Comparison of ENCODE assay signal across 1 cellular context in the genomic region with DNA sequence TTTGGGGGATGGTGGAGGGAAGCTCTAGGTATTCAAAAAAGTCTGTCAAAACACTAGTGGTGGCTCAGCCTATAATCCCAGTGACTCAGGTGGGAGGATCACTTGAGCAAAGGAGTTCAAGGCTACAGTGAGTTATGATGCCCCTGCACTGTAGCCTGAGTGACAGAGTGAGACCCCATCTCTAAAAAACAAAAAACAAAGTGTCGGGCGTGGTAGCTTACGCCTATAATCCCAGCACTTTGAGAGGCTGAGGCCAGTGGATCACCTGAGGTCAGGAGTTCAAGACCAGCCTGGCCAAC.
TF ChIP-seq lines count a peak whose summit lies in the region.

No MANE protein-coding gene starts in this region.

TF ChIP-seq in endothelial cell of umbilical vein, 7 proteins besides CTCF, POLR2A, EP300 and RAD21:
- TF ChIP-seq FOS (IDR thresholded peaks at IDR 0.05; ENCODE audit: borderline replicate concordance, insufficient read depth, low read length), result no peak
- TF ChIP-seq MYC (IDR thresholded peaks at IDR 0.05; ENCODE audit: low read depth, low read length), result no peak
- TF ChIP-seq, protein P1, sequence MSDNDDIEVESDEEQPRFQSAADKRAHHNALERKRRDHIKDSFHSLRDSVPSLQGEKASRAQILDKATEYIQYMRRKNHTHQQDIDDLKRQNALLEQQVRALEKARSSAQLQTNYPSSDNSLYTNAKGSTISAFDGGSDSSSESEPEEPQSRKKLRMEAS (IDR thresholded peaks at IDR 0.05; ENCODE audit: insufficient read depth, insufficient read length), result no peak
- no peak for TF ChIP-seq JUN (IDR thresholded peaks at IDR 0.05; ENCODE audit: borderline replicate concordance, insufficient read depth, insufficient read length, low read depth)
- no peak for TF ChIP-seq POLR2AphosphoS5 (IDR thresholded peaks at IDR 0.05; ENCODE audit: insufficient read depth, low read depth, low read length)
- no peak for TF ChIP-seq EZH2 (IDR thresholded peaks at IDR 0.05; ENCODE audit: borderline replicate concordance, low read depth, low read length, severe bottlenecking)
- no peak for TF ChIP-seq GATA2 (IDR thresholded peaks at IDR 0.05; ENCODE audit: insufficient read depth, insufficient read length, low read depth, low read length)
